In the genomic region with DNA sequence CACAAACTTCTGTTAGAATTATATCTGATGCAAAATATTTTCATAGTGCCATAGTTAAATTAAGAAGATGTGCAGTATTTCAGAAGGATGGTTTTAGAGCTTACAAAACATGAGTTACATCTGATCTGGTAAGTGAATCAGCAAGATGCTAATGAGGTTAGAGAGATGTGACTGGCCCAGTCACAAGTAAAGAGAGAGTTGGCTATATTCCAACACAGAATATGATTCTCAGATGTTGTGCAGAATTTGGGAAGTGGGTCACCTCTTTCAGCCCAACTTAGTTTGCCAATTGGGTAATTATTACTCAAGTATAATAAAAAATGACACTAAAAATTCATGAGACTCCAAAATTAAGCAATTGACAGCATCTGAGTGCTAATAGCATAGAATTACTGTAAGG, we compare ENCODE assay signal across 23 cellular contexts. TPM values are rescaled to one million over a fixed set of nuclear protein-coding genes. Genes with fewer than 3 reads are reported as not detected.
DNase-seq lines count a peak whose midpoint lies in the region; ATAC-seq and TF ChIP-seq lines count a peak whose summit lies in the region.
"Had no signal": no experiment of that assay in that cellular context is flagged by ENCODE, and none has a peak within 500 bp of the region (broad histone marks: within the 10 kb centered on the region; RNA-seq: fewer than 3 reads in every experiment).

No MANE protein-coding gene starts in this region.

- no peak overlapping the region for H3K4me3 Mint-ChIP-seq in CD14-positive monocyte
- H3K4me3 Mint-ChIP-seq: T-helper 17 cell had no signal

- no peak for TF ChIP-seq POLR2A in erythroblast (IDR thresholded peaks at IDR 0.05; ENCODE audit: low read length)

- no peaks in the 10 kb centered on the region for H3K36me3 Mint-ChIP-seq in CD14-positive monocyte

- TF ChIP-seq CTCF in CD14-positive monocyte (IDR thresholded peaks at IDR 0.05) (no peak), left ventricle myocardium inferior (IDR thresholded peaks at IDR 0.05; ENCODE audit: borderline replicate concordance) (no peak)

- ATAC-seq in GM19351 (IDR thresholded peaks at IDR 0.05; ENCODE audit: unreplicated experiment) = no peak
- ATAC-seq: HepG2, T-helper 17 cell had no signal

- H3K36me3 ChIP-seq in SK-N-MC (ENCODE audit: insufficient read depth, low read length) (no peaks in the 10 kb centered on the region), left ventricle myocardium inferior (no peaks in the 10 kb centered on the region)

- intact Hi-C loops in CD14-positive monocyte (cut with micrococcal nuclease) = no loop called here
- intact Hi-C loops in left ventricle myocardium inferior (cut with micrococcal nuclease) = no loop called here

- H3K9ac ChIP-seq in SK-N-MC (ENCODE audit: insufficient read length) = no peak overlapping the region

- H3K4me1 Mint-ChIP-seq in CD14-positive monocyte = peaks cover 24% of the 10 kb centered on the region
- H3K4me1 Mint-ChIP-seq: T-helper 17 cell had no signal

- H3K9me3 Mint-ChIP-seq in CD14-positive monocyte = no peaks in the 10 kb centered on the region

- peaks cover 0 to 3% (median 0%) of the 10 kb centered on the region in 3 donors for H3K27me3 Mint-ChIP-seq in CD14-positive monocyte (ENCODE audit: low read depth in 3 of 3)
- H3K27me3 Mint-ChIP-seq: T-helper 17 cell had no signal

- no peaks in the 10 kb centered on the region for H3K4me1 ChIP-seq in left ventricle myocardium inferior

- H3K27me3 ChIP-seq in left ventricle myocardium inferior (ENCODE audit: low read depth) = no peaks in the 10 kb centered on the region

- H3K4me3 ChIP-seq in SK-N-MC (no peak overlapping the region), left ventricle myocardium inferior (no peak overlapping the region)
- H3K4me3 ChIP-seq: PC-9 had no signal

- H3K27ac ChIP-seq in SK-N-MC = peak overlapping the region; percentile 59; the same call in 1 of the 2 replicates
- no peak overlapping the region for H3K27ac ChIP-seq in left ventricle myocardium inferior (replicated peaks)
- H3K27ac ChIP-seq: PC-9, RWPE1 had no signal

- no peaks in the 10 kb centered on the region for H3K9me3 ChIP-seq in SK-N-MC (ENCODE audit: low read depth, low read length)
- H3K9me3 ChIP-seq in left ventricle myocardium inferior (replicated peaks) = no peaks in the 10 kb centered on the region

- peak overlapping the region; percentile 65 to 92 (median 89) for H3K27ac Mint-ChIP-seq in CD14-positive monocyte
- H3K27ac Mint-ChIP-seq: T-helper 17 cell had no signal

- peak; percentile 63 for DNase-seq in CD14-positive monocyte (ENCODE audit: low spot score)
- peak; percentile 33 for DNase-seq in MV-4-11 (lab: John Stamatoyannopoulos, UW)
- DNase-seq in SK-N-MC (ENCODE audit: low read depth, low spot score) = peak; percentile 20
- peak; percentile 11 to 59 for DNase-seq in erythroblast (lab: John Stamatoyannopoulos, UW)
- DNase-seq in NCI-H187 (lab: John Stamatoyannopoulos, UW) = no peak
- no peak for DNase-seq in stimulated activated CD4-positive, alpha-beta T cell treated with anti-CD3 and anti-CD28 coated beads, Interleukin-2, amount 100 ng/mL, for 24 hours
- DNase-seq in left ventricle myocardium inferior = no peak
- DNase-seq: ACHN; C1 segment of cervical spinal cord; DMS153; GF-D8; KG1; NCI-H1436 treated with DMSO at 0.1 percent for 48 hours; NCI-H2029 treated with DMSO at 0.1 percent for 48 hours; NCI-H446 treated with DMSO at 0.1 percent for 48 hours; NCI-H69; NK-92 treated with Interleukin-12 subunit alpha and Interleukin-12 subunit beta, amount 100 ng/mL, for 24 hours; PC-9; SIG-M5; T-helper 17 cell had no signal

RNA-seq across cellular contexts. Expression of a gene that starts 30.7 kb away (rescaled TPM):
- under 1 TPM in 1 of 2 donors, not detected in 1; 0.16 TPM for polyA plus RNA-seq in CD14-positive monocyte
- 11.2 TPM for total RNA-seq in left ventricle myocardium inferior
- total RNA-seq: HepG2 had no signal
- polyA plus RNA-seq: HepG2 had no signal

Comparison
In these comparisons a context has a peak if more than half of its experiments do, and no peak if none do; other contexts are left out.
1. DNase-seq: peak in CD14-positive monocyte (single experiment), MV-4-11 (single experiment), SK-N-MC (single experiment) and erythroblast (2 of 2); none in NCI-H187 (0 of 2), stimulated activated CD4-positive, alpha-beta T cell treated with anti-CD3 and anti-CD28 coated beads, Interleukin-2, amount 100 ng/mL, for 24 hours (0 of 2) and left ventricle myocardium inferior (single experiment).